Comparison of ENCODE assay signal across 9 cellular contexts in genomic region chr11:46916669-46917108, GRCh38. TPM values are rescaled to one million over a fixed set of nuclear protein-coding genes. Genes with fewer than 3 reads are reported as not detected.
A peak's percentile ranks its signal among the peaks of the same experiment; 100 is the strongest.
DNase-seq lines count a peak whose midpoint lies in the region; ATAC-seq, FAIRE-seq and TF ChIP-seq lines count a peak whose summit lies in the region.
"Had no signal": no experiment of that assay in that cellular context is flagged by ENCODE, and none has a peak within 500 bp of the region (broad histone marks: within the 10 kb centered on the region; RNA-seq: fewer than 3 reads in every experiment).

No MANE protein-coding gene starts in this region.

- H3K36me3 Mint-ChIP-seq in activated naive CD8-positive, alpha-beta T cell treated with anti-CD3 and anti-CD28 coated beads for 36 hours, result no peaks in the 10 kb centered on the region

- H3K9me3 ChIP-seq in pancreas, result no peaks in the 10 kb centered on the region

- H3K4me1 Mint-ChIP-seq in activated naive CD8-positive, alpha-beta T cell treated with anti-CD3 and anti-CD28 coated beads for 36 hours, result peaks cover 27% of the 10 kb centered on the region

- intact Hi-C loops in head of caudate nucleus (cut with DNase I) (no loop called here), pancreas (cut with DNase I) (no loop called here)

- no peaks in the 10 kb centered on the region for H3K27me3 ChIP-seq in pancreas

- no peak for TF ChIP-seq CTCF in pancreas (IDR thresholded peaks at IDR 0.05)

- DNase-seq in DMS 273 (lab: John Stamatoyannopoulos, UW; ENCODE audit: unreplicated experiment) (peak; percentile 75), DMS 273 treated with DMSO at 0.1 percent for 48 hours (lab: John Stamatoyannopoulos, UW) (no peak), LoVo (ENCODE audit: low spot score) (peak; percentile 33), head of caudate nucleus (peak in 31 of 42 donors; percentile 35 to 80 (median 56)), pancreas (peak; percentile 37 to 79 (median 49)), mucosa of gallbladder (ENCODE audit: low spot score) (no peak)
- peak; percentile 27 for DNase-seq in activated naive CD8-positive, alpha-beta T cell treated with anti-CD3 and anti-CD28 coated beads for 36 hours

- peak overlapping the region in 3 of 4 donors; percentile 16 to 33 (median 31) for H3K27ac ChIP-seq in pancreas

- no peak for FAIRE-seq in pancreas (lab: Jason Lieb, UNC)
- FAIRE-seq: A204.1 had no signal

- 0 to 1% methylated on average over 16 of the region's 16 CpGs for WGBS in pancreas, 2 donors

- H3K9me3 Mint-ChIP-seq in activated naive CD8-positive, alpha-beta T cell treated with anti-CD3 and anti-CD28 coated beads for 36 hours, result no peaks in the 10 kb centered on the region

- ATAC-seq in pancreas, result peak; percentile 58 to 70 (median 68)
- ATAC-seq in HG02981 (IDR thresholded peaks at IDR 0.05; ENCODE audit: unreplicated experiment), result no peak

- H3K27me3 Mint-ChIP-seq in activated naive CD8-positive, alpha-beta T cell treated with anti-CD3 and anti-CD28 coated beads for 36 hours, result peaks cover 74% of the 10 kb centered on the region

- peak overlapping the region; percentile 61 to 79 (median 63) for H3K4me3 ChIP-seq in pancreas

- peaks cover 0 to 4% (median 0%) of the 10 kb centered on the region in 3 donors for H3K4me1 ChIP-seq in pancreas

- H3K27ac Mint-ChIP-seq in activated naive CD8-positive, alpha-beta T cell treated with anti-CD3 and anti-CD28 coated beads for 36 hours, result no peak overlapping the region

- H3K4me3 Mint-ChIP-seq in activated naive CD8-positive, alpha-beta T cell treated with anti-CD3 and anti-CD28 coated beads for 36 hours, result peak overlapping the region; percentile 74

- no peaks in the 10 kb centered on the region for H3K36me3 ChIP-seq in pancreas

RNA-seq across cellular contexts. Expression of gene LRP4, which starts 1.7 kb away (rescaled TPM):
- total RNA-seq in activated naive CD8-positive, alpha-beta T cell treated with anti-CD3 and anti-CD28 coated beads for 36 hours, result under 1 TPM; 0.20 to 0.43 TPM
- total RNA-seq in pancreas, result 10 to 100 TPM in 3 of 6 donors, 1 to 10 TPM in 3; 1.3 to 27.0 (median 9.4) TPM
- 10 to 100 TPM in 1 of 2 donors, 1 to 10 TPM in 1; 3.1 to 19.1 TPM for polyA plus RNA-seq in pancreas
- 14.5 TPM for total RNA-seq in mucosa of gallbladder

RNA-seq across cellular contexts. Expression of gene CSTPP1, which starts 19.9 kb away (rescaled TPM):
- 10 to 100 TPM; 13.0 to 15.0 TPM for total RNA-seq in activated naive CD8-positive, alpha-beta T cell treated with anti-CD3 and anti-CD28 coated beads for 36 hours
- total RNA-seq in pancreas (10 to 100 TPM in 4 of 6 donors, 1 to 10 TPM in 2; 9.7 to 23.6 (median 12.2) TPM), mucosa of gallbladder (39.1 TPM)
- polyA plus RNA-seq in pancreas, result 10 to 100 TPM; 14.9 to 21.3 TPM

Comparison
In these comparisons a context has a peak if more than half of its experiments do, and no peak if none do; other contexts are left out.
1. DNase-seq: peak in DMS 273 (single experiment), LoVo (single experiment), activated naive CD8-positive, alpha-beta T cell treated with anti-CD3 and anti-CD28 coated beads for 36 hours (single experiment), head of caudate nucleus (31 of 42) and pancreas (6 of 6); none in DMS 273 treated with DMSO at 0.1 percent for 48 hours (single experiment) and mucosa of gallbladder (single experiment).